8 cellular contexts compared by ENCODE assay signal in the genomic region with DNA sequence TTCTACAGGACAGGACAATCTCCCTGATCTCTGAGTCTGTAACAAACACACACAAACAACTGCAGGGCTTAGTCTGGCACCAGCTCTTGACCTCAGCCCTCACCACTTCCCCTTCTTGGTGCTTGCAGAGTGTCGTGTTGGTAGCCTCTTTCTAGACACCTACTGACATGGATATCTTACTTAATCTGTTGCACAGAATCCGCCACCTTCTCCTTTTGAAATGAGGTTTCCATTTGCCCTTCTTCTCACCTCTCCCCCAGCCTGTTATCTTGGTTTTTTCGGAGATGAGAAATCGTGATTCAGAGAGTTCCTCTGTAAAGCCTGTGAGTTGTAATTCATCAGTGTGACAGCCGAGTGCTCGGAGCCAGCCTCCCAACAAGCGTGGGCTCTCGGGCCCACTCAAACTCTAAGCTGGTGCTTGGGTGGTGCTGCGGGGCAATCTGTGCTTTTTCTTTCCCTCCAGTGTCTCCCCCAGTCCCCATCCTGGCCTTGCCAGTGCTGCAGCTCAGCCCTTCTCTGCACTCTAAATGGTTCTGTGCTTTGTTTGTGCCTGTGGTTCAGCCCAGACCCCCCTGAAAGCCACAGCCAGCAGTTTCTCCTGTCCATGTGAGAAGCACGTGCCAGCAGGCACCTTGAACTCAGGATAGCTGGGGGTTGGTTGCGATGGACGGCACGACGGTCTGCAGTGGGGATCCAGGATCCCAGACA. TPM values are rescaled to one million over a fixed set of nuclear protein-coding genes. Genes with fewer than 3 reads are reported as not detected.
DNase-seq lines count a peak whose midpoint lies in the region; ATAC-seq, FAIRE-seq and TF ChIP-seq lines count a peak whose summit lies in the region.

No MANE protein-coding gene starts in this region.

- peak; percentile 71 for DNase-seq in GM19239 (ENCODE audit: insufficient read length, low spot score)
- peak; percentile 64 to 66 for DNase-seq in breast epithelium (ENCODE audit: low spot score in 2 of 2)
- peak; percentile 79 for DNase-seq in lower lobe of right lung
- peak; percentile 34 to 69 (median 44) for DNase-seq in stimulated activated CD4-positive, alpha-beta T cell treated with anti-CD3 and anti-CD28 coated beads, TNF-alpha, amount 100 ng/mL, for 48 hours (ENCODE audit: low read depth in 3 of 3)
- no peak for DNase-seq in NCI-H524 (lab: John Stamatoyannopoulos, UW)
- DNase-seq in NCI-H82 (lab: John Stamatoyannopoulos, UW), result no peak

- no peak for TF ChIP-seq CTCF in VCaP (conservative IDR thresholded peaks at IDR 0.05)
- no peak for TF ChIP-seq CTCF in breast epithelium (IDR thresholded peaks at IDR 0.05)
- TF ChIP-seq CTCF in lower lobe of right lung (IDR thresholded peaks at IDR 0.05), result no peak

- H3K4me1 ChIP-seq in breast epithelium (peaks cover 0 to 9% of the 10 kb centered on the region in 2 donors), lower lobe of right lung (peaks cover 31% of the 10 kb centered on the region)

- FAIRE-seq in GM19239 (lab: Jason Lieb, UNC), result peak; percentile 89

- 0 out of 2 replicates have a peak overlapping the region, but pooled peaks have one; percentile 11 for H3K27ac ChIP-seq in VCaP
- H3K27ac ChIP-seq in breast epithelium, result peak overlapping the region; percentile 66 to 83
- peak overlapping the region; percentile 85 for H3K27ac ChIP-seq in lower lobe of right lung

- H3K9me3 ChIP-seq in breast epithelium (no peaks in the 10 kb centered on the region), lower lobe of right lung (no peaks in the 10 kb centered on the region)

- H3K36me3 ChIP-seq in breast epithelium (no peaks in the 10 kb centered on the region), lower lobe of right lung (peaks cover 9% of the 10 kb centered on the region)

- TF ChIP-seq POLR2A in breast epithelium (IDR thresholded peaks at IDR 0.05), result no peak

- ATAC-seq in HG03457 (IDR thresholded peaks at IDR 0.05; ENCODE audit: unreplicated experiment), result peak; percentile 78
- peak; percentile 94 to 96 for ATAC-seq in lower lobe of right lung

- H3K27me3 ChIP-seq in breast epithelium (no peaks in the 10 kb centered on the region), lower lobe of right lung (ENCODE audit: low read depth) (no peaks in the 10 kb centered on the region)

- intact Hi-C loops in breast epithelium (cut with DNase I; ENCODE audit: low total_unique reads), result no loop called here
- intact Hi-C loops in lower lobe of right lung (cut with DNase I), result no loop called here

- H3K4me3 ChIP-seq in breast epithelium (peak overlapping the region; percentile 7 to 57 (median 25)), lower lobe of right lung (peak overlapping the region; percentile 37)

RNA-seq across cellular contexts. Expression of a gene that starts 28.1 kb away (rescaled TPM):
- 10 to 100 TPM in 2 of 3 donors, 1 to 10 TPM in 1; 7.6 to 16.2 (median 10.8) TPM for total RNA-seq in breast epithelium
- total RNA-seq in lower lobe of right lung, result 31.1 TPM

RNA-seq across cellular contexts. Expression of a gene that starts 44.3 kb away (rescaled TPM):
- total RNA-seq in breast epithelium (10 to 100 TPM; 38.7 to 69.6 (median 41.1) TPM), lower lobe of right lung (77.9 TPM)

RNA-seq across cellular contexts. Expression of a gene that starts 56.6 kb away (rescaled TPM):
- total RNA-seq in breast epithelium (not detected), lower lobe of right lung (12.8 TPM)

Comparison
In these comparisons a context has a peak if more than half of its experiments do, and no peak if none do; other contexts are left out.
1. DNase-seq: peak in GM19239 (single experiment), breast epithelium (2 of 2), lower lobe of right lung (single experiment) and stimulated activated CD4-positive, alpha-beta T cell treated with anti-CD3 and anti-CD28 coated beads, TNF-alpha, amount 100 ng/mL, for 48 hours (3 of 3); none in NCI-H524 (0 of 2) and NCI-H82 (single experiment).
2. H3K27ac ChIP-seq: peak in every context shown above with its lines; median percentile 85 in lower lobe of right lung; 74 in breast epithelium; 11 in VCaP.
3. RNA of a gene that starts 56.6 kb away (total RNA-seq): 12.8 TPM in lower lobe of right lung (single experiment); not detected in breast epithelium; every median in the first group is over 10 times any median in the second.